In the genomic region with DNA sequence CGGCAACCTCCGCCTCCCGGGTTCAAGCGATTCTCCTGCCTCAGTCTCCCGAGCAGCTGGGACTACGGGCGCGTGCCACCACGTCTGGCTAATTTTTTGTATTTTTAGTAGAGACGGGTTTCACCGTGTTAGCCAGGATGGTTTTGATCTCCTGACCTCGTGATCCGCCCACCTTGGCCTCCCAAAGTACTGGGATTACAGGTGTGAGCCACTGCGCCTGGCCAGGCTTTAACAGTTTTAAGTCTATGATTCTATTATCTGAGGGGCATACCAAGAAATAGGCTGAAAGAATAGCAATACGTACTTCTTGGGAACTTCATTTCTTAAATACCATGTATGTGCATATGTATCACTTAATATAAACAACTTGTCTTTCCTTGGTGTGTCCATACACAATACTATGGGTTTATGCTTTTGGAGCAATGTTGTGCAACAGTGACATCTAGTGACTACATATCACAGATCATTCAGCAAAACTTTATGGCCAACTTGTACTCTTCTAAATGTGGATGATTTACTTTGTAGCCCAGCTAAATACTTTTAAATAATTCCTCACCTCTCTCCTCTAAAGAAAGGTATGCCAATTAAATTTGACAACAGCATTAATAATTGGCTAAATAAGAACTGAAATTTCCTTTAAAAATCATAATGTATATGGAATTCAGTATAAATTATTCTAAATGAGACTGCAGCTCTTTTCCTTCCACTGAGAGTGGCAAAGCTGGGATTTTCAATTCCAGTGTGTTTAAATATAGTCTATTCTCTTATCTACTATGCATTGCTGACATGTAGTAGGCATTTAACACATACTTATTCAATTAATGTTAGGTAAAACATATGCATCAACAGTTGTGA, we compare ENCODE assay signal across 8 cellular contexts. TPM values are rescaled to one million over a fixed set of nuclear protein-coding genes. Genes with fewer than 3 reads are reported as not detected.
DNase-seq lines count a peak whose midpoint lies in the region; ATAC-seq and TF ChIP-seq lines count a peak whose summit lies in the region.

No MANE protein-coding gene starts in this region.

- H3K36me3 ChIP-seq in SJCRH30 = no peaks in the 10 kb centered on the region

- H3K36me3 Mint-ChIP-seq in activated naive CD8-positive, alpha-beta T cell treated with anti-CD3 and anti-CD28 coated beads, Interleukin-2, amount 10 ng/mL, durations not matched to agents 7 days and 5 days = no peaks in the 10 kb centered on the region
- H3K36me3 Mint-ChIP-seq in activated naive CD8-positive, alpha-beta T cell treated with anti-CD3 and anti-CD28 coated beads for 36 hours = no peaks in the 10 kb centered on the region

- no peaks in the 10 kb centered on the region for H3K27me3 ChIP-seq in SJCRH30

- H3K9me3 Mint-ChIP-seq in activated naive CD8-positive, alpha-beta T cell treated with anti-CD3 and anti-CD28 coated beads, Interleukin-2, amount 10 ng/mL, durations not matched to agents 7 days and 5 days = no peaks in the 10 kb centered on the region
- no peaks in the 10 kb centered on the region for H3K9me3 Mint-ChIP-seq in activated naive CD8-positive, alpha-beta T cell treated with anti-CD3 and anti-CD28 coated beads for 36 hours

- no peaks in the 10 kb centered on the region for H3K9me3 ChIP-seq in SJCRH30 (replicated peaks)

- DNase-seq in activated naive CD8-positive, alpha-beta T cell treated with anti-CD3 and anti-CD28 coated beads, Interleukin-2, amount 10 ng/mL, durations not matched to agents 7 days and 5 days = no peak
- no peak for DNase-seq in activated naive CD8-positive, alpha-beta T cell treated with anti-CD3 and anti-CD28 coated beads for 36 hours
- DNase-seq in Kasumi-1 (lab: John Stamatoyannopoulos, UW) = peak; percentile 66 to 85
- DNase-seq in SJCRH30 = peak; percentile 26 to 79
- peak; percentile 81 for DNase-seq in epithelial cell of esophagus (ENCODE audit: low read depth)
- DNase-seq in mucosa of gallbladder (ENCODE audit: low spot score) = peak; percentile 28
- no peak for DNase-seq in islet precursor cell

- peak; percentile 86 for ATAC-seq in activated naive CD8-positive, alpha-beta T cell treated with anti-CD3 and anti-CD28 coated beads, Interleukin-2, amount 10 ng/mL, durations not matched to agents 7 days and 5 days (ENCODE audit: low read depth)
- peak; percentile 79 for ATAC-seq in GM21825 (IDR thresholded peaks at IDR 0.05; ENCODE audit: unreplicated experiment)

- POLR2A ChIA-PET in activated naive CD8-positive, alpha-beta T cell treated with anti-CD3 and anti-CD28 coated beads, Interleukin-2, amount 10 ng/mL, durations not matched to agents 7 days and 5 days (lab: Charles Lee) = no interaction called here

- no peaks in the 10 kb centered on the region for H3K27me3 Mint-ChIP-seq in activated naive CD8-positive, alpha-beta T cell treated with anti-CD3 and anti-CD28 coated beads, Interleukin-2, amount 10 ng/mL, durations not matched to agents 7 days and 5 days
- H3K27me3 Mint-ChIP-seq in activated naive CD8-positive, alpha-beta T cell treated with anti-CD3 and anti-CD28 coated beads for 36 hours = peaks cover under 1% of the 10 kb centered on the region

- H3K4me3 ChIP-seq in SJCRH30 (no peak overlapping the region), epithelial cell of esophagus (ENCODE audit: low read length) (no peak overlapping the region)

- TF ChIP-seq CTCF in epithelial cell of esophagus (IDR thresholded peaks at IDR 0.05; ENCODE audit: insufficient read depth, low read depth, low read length, missing control alignments) = peak; percentile 71

- no peaks in the 10 kb centered on the region for H3K4me1 Mint-ChIP-seq in activated naive CD8-positive, alpha-beta T cell treated with anti-CD3 and anti-CD28 coated beads, Interleukin-2, amount 10 ng/mL, durations not matched to agents 7 days and 5 days
- H3K4me1 Mint-ChIP-seq in activated naive CD8-positive, alpha-beta T cell treated with anti-CD3 and anti-CD28 coated beads for 36 hours = no peaks in the 10 kb centered on the region

- H3K27ac ChIP-seq in SJCRH30 = no peak overlapping the region

- no peak overlapping the region for H3K27ac Mint-ChIP-seq in activated naive CD8-positive, alpha-beta T cell treated with anti-CD3 and anti-CD28 coated beads, Interleukin-2, amount 10 ng/mL, durations not matched to agents 7 days and 5 days
- no peak overlapping the region for H3K27ac Mint-ChIP-seq in activated naive CD8-positive, alpha-beta T cell treated with anti-CD3 and anti-CD28 coated beads for 36 hours

- no peaks in the 10 kb centered on the region for H3K4me1 ChIP-seq in SJCRH30

- H3K4me3 Mint-ChIP-seq in activated naive CD8-positive, alpha-beta T cell treated with anti-CD3 and anti-CD28 coated beads, Interleukin-2, amount 10 ng/mL, durations not matched to agents 7 days and 5 days = no peak overlapping the region
- no peak overlapping the region for H3K4me3 Mint-ChIP-seq in activated naive CD8-positive, alpha-beta T cell treated with anti-CD3 and anti-CD28 coated beads for 36 hours

RNA-seq across cellular contexts. Expression of a gene that starts 10.4 kb away (rescaled TPM):
- total RNA-seq in activated naive CD8-positive, alpha-beta T cell treated with anti-CD3 and anti-CD28 coated beads, Interleukin-2, amount 10 ng/mL, durations not matched to agents 7 days and 5 days = 1 to 10 TPM; 2.2 to 2.5 TPM
- total RNA-seq in activated naive CD8-positive, alpha-beta T cell treated with anti-CD3 and anti-CD28 coated beads for 36 hours = 1 to 10 TPM; 1.0 to 1.2 TPM
- total RNA-seq in SJCRH30 (2014; rRNA removed; shearing (Covaris generic)) = 0.22 and 0.91 TPM in 2 replicates
- total RNA-seq in mucosa of gallbladder = 0.81 TPM

Comparison
In these comparisons a context has a peak if more than half of its experiments do, and no peak if none do; other contexts are left out.
1. DNase-seq: peak in Kasumi-1 (2 of 2), SJCRH30 (2 of 2), epithelial cell of esophagus (single experiment) and mucosa of gallbladder (single experiment); none in activated naive CD8-positive, alpha-beta T cell treated with anti-CD3 and anti-CD28 coated beads, Interleukin-2, amount 10 ng/mL, durations not matched to agents 7 days and 5 days (single experiment), activated naive CD8-positive, alpha-beta T cell treated with anti-CD3 and anti-CD28 coated beads for 36 hours (single experiment) and islet precursor cell (single experiment).